In genomic region chr11:86519064-86519911, GRCh38 we compare ENCODE assay signal across 9 cellular contexts.
A peak's percentile ranks its signal among the peaks of the same experiment; 100 is the strongest.
DNase-seq lines count a peak whose midpoint lies in the region; ATAC-seq and TF ChIP-seq lines count a peak whose summit lies in the region.
"Had no signal": no experiment of that assay in that cellular context is flagged by ENCODE, and none has a peak within 500 bp of the region (broad histone marks: within the 10 kb centered on the region; RNA-seq: fewer than 3 reads in every experiment).

No MANE protein-coding gene starts in this region.

- H3K4me1 Mint-ChIP-seq in endodermal cell (peaks cover 51% of the 10 kb centered on the region), nephron (peaks cover 57% of the 10 kb centered on the region)

- whole genome bisulfite sequencing in endodermal cell (ENCODE audit: insufficient coverage in 1 of 2, insufficient read length in 1 of 2), 2 experiments, result 91 to 98% methylated on average over 4 to 5 of the region's 5 CpGs

- H3K9me3 Mint-ChIP-seq in endodermal cell (peaks cover 3% of the 10 kb centered on the region), nephron (no peaks in the 10 kb centered on the region)

- peaks cover 19% of the 10 kb centered on the region for H3K36me3 Mint-ChIP-seq in endodermal cell (ENCODE audit: low read depth)
- no peaks in the 10 kb centered on the region for H3K36me3 Mint-ChIP-seq in nephron (ENCODE audit: low read depth)

- H3K9ac ChIP-seq in endodermal cell (ENCODE audit: extremely low read depth, low read length, poor library complexity, severe bottlenecking), result peak overlapping the region; percentile 44

- no peak overlapping the region for H3K4me3 ChIP-seq in endodermal cell (ENCODE audit: low read length)

- peaks cover 6% of the 10 kb centered on the region for H3K9me3 ChIP-seq in endodermal cell (ENCODE audit: control insufficient read depth, low read length)

- DNase-seq in AG08395 (ENCODE audit: low spot score) (peak; percentile 61), NCI-H345 (lab: John Stamatoyannopoulos, UW) (peak; percentile 6), endodermal cell (no peak), KG1 (lab: John Stamatoyannopoulos, UW) (no peak), NCI-H1436 treated with DMSO at 0.1 percent for 48 hours (lab: John Stamatoyannopoulos, UW) (no peak)
- no peak for DNase-seq in effector CD8-positive, alpha-beta T cell (lab: John Stamatoyannopoulos, UW)
- DNase-seq: activated CD8-positive, alpha-beta memory T cell treated with anti-CD3 and anti-CD28 coated beads, Interleukin-2, amount 50 U/mL, for 4 hours had no signal

- H3K27me3 ChIP-seq in endodermal cell (ENCODE audit: control insufficient read depth, insufficient read depth, low read length, poor library complexity, severe bottlenecking), result no peaks in the 10 kb centered on the region

- peaks cover 38% of the 10 kb centered on the region for H3K4me1 ChIP-seq in endodermal cell (ENCODE audit: control insufficient read depth, insufficient read depth, low read length)

- H3K27ac ChIP-seq in endodermal cell (ENCODE audit: low read depth, low read length), result peak overlapping the region; percentile 59

- no peaks in the 10 kb centered on the region for H3K36me3 ChIP-seq in endodermal cell (ENCODE audit: control insufficient read depth, insufficient read depth, low read length)

- H3K27ac Mint-ChIP-seq in endodermal cell (no peak overlapping the region), nephron (peak overlapping the region; percentile 77 to 91 (median 85))

- no peak for TF ChIP-seq CTCF in endodermal cell (conservative IDR thresholded peaks at IDR 0.05)
- TF ChIP-seq CTCF in nephron (IDR thresholded peaks at IDR 0.05; ENCODE audit: unreplicated experiment in 3 of 3), result no peak

- no peak for ATAC-seq in HG02610 (IDR thresholded peaks at IDR 0.05; ENCODE audit: unreplicated experiment)

- H3K27me3 Mint-ChIP-seq in endodermal cell (ENCODE audit: insufficient read depth) (no peaks in the 10 kb centered on the region), nephron (ENCODE audit: low read depth) (no peaks in the 10 kb centered on the region)

- H3K4me3 Mint-ChIP-seq in endodermal cell (no peak overlapping the region), nephron (peak overlapping the region in 1 of 3 experiments; percentile 6)

Comparison
In these comparisons a context has a peak if more than half of its experiments do, and no peak if none do; other contexts are left out.
1. DNase-seq: peak in AG08395 (single experiment) and NCI-H345 (single experiment); none in endodermal cell (single experiment), effector CD8-positive, alpha-beta T cell (single experiment), KG1 (single experiment) and NCI-H1436 treated with DMSO at 0.1 percent for 48 hours (single experiment).